Comparison of ENCODE assay signal across 23 cellular contexts in genomic region chrX:9183481-9183880, GRCh38.
"Had no signal": no experiment of that assay in that cellular context is flagged by ENCODE, and none has a peak within 500 bp of the region (broad histone marks: within the 10 kb centered on the region; RNA-seq: fewer than 3 reads in every experiment).

No MANE protein-coding gene starts in this region.

- H3K27ac ChIP-seq: KMS-11, SK-N-MC, WERI-Rb-1 had no signal

- DNase-seq: activated CD4-positive, alpha-beta T cell treated with anti-CD3 and anti-CD28 coated beads for 36 hours; activated CD4-positive, alpha-beta T cell treated with anti-CD3 and anti-CD28 coated beads, Interleukin-2, amount 50 U/mL, for 1 hour; activated CD8-positive, alpha-beta memory T cell treated with anti-CD3 and anti-CD28 coated beads, Interleukin-2, amount 50 U/mL, for 4 hours; activated CD8-positive, alpha-beta T cell treated with anti-CD3 and anti-CD28 coated beads for 36 hours; activated gamma-delta T cell treated with Interleukin-2 at 50 U/mL for 16 hours; activated naive CD4-positive, alpha-beta T cell treated with anti-CD3 and anti-CD28 coated beads, Interleukin-2, amount 10 ng/mL, durations not matched to agents 7 days and 5 days; activated naive CD8-positive, alpha-beta T cell treated with anti-CD3 and anti-CD28 coated beads for 36 hours; activated T-cell treated with anti-CD3 and anti-CD28 coated beads, Interleukin-2, amount 50 U/mL, for 72 hours; cerebellar nuclear complex; MM.1S; NCI-H1105 treated with DMSO at 0.1 percent for 48 hours; NCI-H146; NCI-H187 treated with DMSO at 0.1 percent for 48 hours; NCI-H2081 treated with DMSO at 0.1 percent for 48 hours; NCI-H2227 treated with DMSO at 0.1 percent for 48 hours; NCI-H446 treated with DMSO at 0.1 percent for 48 hours; NCI-H524 treated with DMSO at 0.1 percent for 48 hours; NCI-H82; T-cell; T-helper 2 cell; WERI-Rb-1 had no signal

- H3K36me3 ChIP-seq: WERI-Rb-1 had no signal

- H3K4me3 ChIP-seq: SK-N-MC had no signal

- ATAC-seq: activated CD4-positive, alpha-beta T cell treated with anti-CD3 and anti-CD28 coated beads for 36 hours; activated CD8-positive, alpha-beta T cell treated with anti-CD3 and anti-CD28 coated beads for 36 hours; activated T-cell treated with anti-CD3 and anti-CD28 coated beads, Interleukin-2, amount 50 U/mL, for 72 hours; T-cell had no signal
